Comparison of ENCODE assay signal across 1 cellular context in genomic region chr16:3611145-3611977, GRCh38.
TF ChIP-seq lines count a peak whose summit lies in the region.

TSS of gene SLX4 (minus strand) at chr16:3611606. CDS start at chr16:3608964, 2,642 bp downstream.

TF ChIP-seq in GM23338, 12 proteins besides CTCF, POLR2A, EP300 and RAD21 (continued from another document):
- no peak for TF ChIP-seq ZNF462 (CRISPR knock-in tag; IDR thresholded peaks at IDR 0.05)
TF ChIP-seq in GM23338: peak in this region for 1.
